Comparison of ENCODE assay signal across 3 cellular contexts in genomic region chr17:28390984-28391383, GRCh38.
TF ChIP-seq lines count a peak whose summit lies in the region.

No MANE protein-coding gene starts in this region.

TF ChIP-seq in HEK293, 187 proteins besides CTCF, POLR2A, EP300 and RAD21:
- TF ChIP-seq ZNF837 (tag by site-specific recombination; IDR thresholded peaks at IDR 0.05) (no peak), ZNF112 (tag by site-specific recombination; IDR thresholded peaks at IDR 0.05) (peak; percentile 99)

TF ChIP-seq in K562, 482 proteins besides CTCF, POLR2A, EP300 and RAD21:
- TF ChIP-seq ZHX1 (conservative IDR thresholded peaks at IDR 0.05; ENCODE audit: low read length) (no peak), HMG20A (CRISPR knock-in tag; conservative IDR thresholded peaks at IDR 0.05) (no peak), SREBF1 (IDR thresholded peaks at IDR 0.05; ENCODE audit: borderline replicate concordance, low read depth, low read length) (no peak), HDAC1 (IDR thresholded peaks at IDR 0.05) (no peak), ZNF280B (CRISPR knock-in tag; IDR thresholded peaks at IDR 0.05) (no peak), CREM (IDR thresholded peaks at IDR 0.05; ENCODE audit: low read depth) (0 out of 2 replicates have a peak, but pooled peaks have one; percentile 5), ZNF766 (CRISPR knock-in tag; conservative IDR thresholded peaks at IDR 0.05) (no peak), TFAM (CRISPR knock-in tag; conservative IDR thresholded peaks at IDR 0.05) (no peak), HMBOX1 (IDR thresholded peaks at IDR 0.05) (0 out of 2 replicates have a peak, but pooled peaks have one; percentile 16), NFRKB (IDR thresholded peaks at IDR 0.05; ENCODE audit: low read depth) (no peak), CEBPG (CRISPR knock-in tag; IDR thresholded peaks at IDR 0.05) (no peak), CEBPG (tag; conservative IDR thresholded peaks at IDR 0.05 in 1 of 2, IDR thresholded peaks at IDR 0.05 in 1 of 2) (no peak), KAT8 (IDR thresholded peaks at IDR 0.05; ENCODE audit: low read depth) (no peak), ERF (CRISPR knock-in tag; IDR thresholded peaks at IDR 0.05) (no peak)

TF ChIP-seq in GM23338, 12 proteins besides CTCF, POLR2A, EP300 and RAD21:
- TF ChIP-seq EZH2phosphoT487 (IDR thresholded peaks at IDR 0.05; ENCODE audit: unreplicated experiment) = no peak
- no peak for TF ChIP-seq ZNF462 (CRISPR knock-in tag; IDR thresholded peaks at IDR 0.05)
- TF ChIP-seq ETS1 (IDR thresholded peaks at IDR 0.05) = no peak
- no peak for TF ChIP-seq CREB1 (CRISPR knock-in tag; IDR thresholded peaks at IDR 0.05; ENCODE audit: low read depth)
- TF ChIP-seq STAT1 (IDR thresholded peaks at IDR 0.05; ENCODE audit: unreplicated experiment) = no peak
- TF ChIP-seq JUNB (IDR thresholded peaks at IDR 0.05; ENCODE audit: unreplicated experiment) = no peak
- TF ChIP-seq NANOG (IDR thresholded peaks at IDR 0.05; ENCODE audit: borderline replicate concordance) = no peak
- TF ChIP-seq POLR2AphosphoS5 (IDR thresholded peaks at IDR 0.05; ENCODE audit: low read depth) = no peak
- no peak for TF ChIP-seq ZNF331 (CRISPR knock-in tag; IDR thresholded peaks at IDR 0.05; ENCODE audit: low read depth)
- TF ChIP-seq REST (IDR thresholded peaks at IDR 0.05; ENCODE audit: unreplicated experiment) = no peak
- TF ChIP-seq ZNF114 (CRISPR knock-in tag; IDR thresholded peaks at IDR 0.05) = no peak
- no peak for TF ChIP-seq EZH2 (IDR thresholded peaks at IDR 0.05; ENCODE audit: low read depth, unreplicated experiment)
